ENCODE assay signal across 2 cellular contexts in the genomic region with DNA sequence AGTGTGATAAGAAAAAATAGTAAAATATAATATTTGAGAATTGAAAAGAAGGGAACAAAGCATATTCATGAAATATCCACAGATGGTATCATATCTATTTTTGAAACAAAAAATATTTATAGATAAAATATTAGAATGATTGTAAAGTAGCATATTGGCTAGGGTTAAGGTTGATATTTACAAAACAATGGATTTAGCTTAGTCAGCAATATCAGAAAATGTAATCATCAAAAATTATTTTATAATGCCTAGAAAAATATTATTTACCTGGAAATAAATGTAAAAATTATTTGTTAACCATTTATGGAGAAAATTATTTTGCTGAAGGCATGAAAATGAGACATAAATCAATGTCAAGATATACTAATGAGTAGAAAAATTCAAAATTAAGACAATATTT.
TF ChIP-seq lines count a peak whose summit lies in the region.

No MANE protein-coding gene starts in this region.

TF ChIP-seq in A549, 52 proteins besides CTCF, POLR2A, EP300 and RAD21:
- TF ChIP-seq MAZ (IDR thresholded peaks at IDR 0.05; ENCODE audit: borderline replicate concordance, low read depth, low read length), result no peak
- peak; percentile 91 for TF ChIP-seq MAFK (IDR thresholded peaks at IDR 0.05; ENCODE audit: partially characterized antibody)
TF ChIP-seq in A549: peak in this region for 1.

TF ChIP-seq in K562, 482 proteins besides CTCF, POLR2A, EP300 and RAD21:
- TF ChIP-seq ZBTB1 (CRISPR knock-in tag; IDR thresholded peaks at IDR 0.05; ENCODE audit: borderline replicate concordance, low read depth) (no peak), CTBP1 (IDR thresholded peaks at IDR 0.05; ENCODE audit: borderline replicate concordance) (no peak), ZNF124 (CRISPR knock-in tag; IDR thresholded peaks at IDR 0.05) (no peak), CREBBP (IDR thresholded peaks at IDR 0.05; ENCODE audit: low read depth, low read length) (no peak), HMG20A (CRISPR knock-in tag; conservative IDR thresholded peaks at IDR 0.05) (no peak), PRMT5 (CRISPR knock-in tag; IDR thresholded peaks at IDR 0.05) (no peak), ZNF316 (IDR thresholded peaks at IDR 0.05) (peak; percentile 94), C11orf30 (IDR thresholded peaks at IDR 0.05; ENCODE audit: low read depth) (peak; percentile 84), ZNF274 (IDR thresholded peaks at IDR 0.05; ENCODE audit: borderline replicate concordance, low read depth, low read length) (no peak), CBX1 (IDR thresholded peaks at IDR 0.05; ENCODE audit: low read depth) (no peak), RBM34 (IDR thresholded peaks at IDR 0.05; ENCODE audit: borderline replicate concordance, insufficient read depth, low read length) (no peak), ZNF551 (CRISPR knock-in tag; IDR thresholded peaks at IDR 0.05) (no peak), ELF1 (tag; IDR thresholded peaks at IDR 0.05) (no peak), MAFK (IDR thresholded peaks at IDR 0.05; ENCODE audit: low read length) (peak; percentile 97), KAT8 (IDR thresholded peaks at IDR 0.05; ENCODE audit: low read depth) (no peak), NFIX (CRISPR knock-in tag; IDR thresholded peaks at IDR 0.05; ENCODE audit: low read depth) (no peak), TAF15 (IDR thresholded peaks at IDR 0.05; ENCODE audit: low read depth, low read length) (no peak), BCOR (IDR thresholded peaks at IDR 0.05) (no peak), MTA2 (IDR thresholded peaks at IDR 0.05; ENCODE audit: low read depth) (no peak), MAFG (tag; conservative IDR thresholded peaks at IDR 0.05) (peak; percentile 86), PPARD (CRISPR knock-in tag; IDR thresholded peaks at IDR 0.05) (no peak), FOS (IDR thresholded peaks at IDR 0.05; ENCODE audit: extremely low read depth, insufficient read length) (no peak), RBM39 (optimal IDR thresholded peaks at IDR 0.05; ENCODE audit: low read depth, low read length) (no peak), EP400 (IDR thresholded peaks at IDR 0.05) (no peak), MAFF (IDR thresholded peaks at IDR 0.05; ENCODE audit: low read length) (peak; percentile 88; the same call in 1 of the 2 replicates), U2AF2 (optimal IDR thresholded peaks at IDR 0.05; ENCODE audit: low read depth, low read length) (no peak), HNRNPK (IDR thresholded peaks at IDR 0.05; ENCODE audit: low read depth, low read length, poor library complexity, severe bottlenecking) (no peak), GATA2 (CRISPR knock-in tag; IDR thresholded peaks at IDR 0.05) (no peak), ZNF146 (CRISPR knock-in tag; IDR thresholded peaks at IDR 0.05; ENCODE audit: unreplicated experiment) (no peak), GATAD2A (IDR thresholded peaks at IDR 0.05) (no peak), LCOR (CRISPR knock-in tag; IDR thresholded peaks at IDR 0.05) (no peak)
- TF ChIP-seq, protein P1, sequence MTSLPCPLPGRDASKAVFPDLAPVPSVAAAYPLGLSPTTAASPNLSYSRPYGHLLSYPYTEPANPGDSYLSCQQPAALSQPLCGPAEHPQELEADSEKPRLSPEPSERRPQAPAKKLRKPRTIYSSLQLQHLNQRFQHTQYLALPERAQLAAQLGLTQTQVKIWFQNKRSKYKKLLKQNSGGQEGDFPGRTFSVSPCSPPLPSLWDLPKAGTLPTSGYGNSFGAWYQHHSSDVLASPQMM (CRISPR knock-in tag; IDR thresholded peaks at IDR 0.05), result no peak
- TF ChIP-seq, protein P2, sequence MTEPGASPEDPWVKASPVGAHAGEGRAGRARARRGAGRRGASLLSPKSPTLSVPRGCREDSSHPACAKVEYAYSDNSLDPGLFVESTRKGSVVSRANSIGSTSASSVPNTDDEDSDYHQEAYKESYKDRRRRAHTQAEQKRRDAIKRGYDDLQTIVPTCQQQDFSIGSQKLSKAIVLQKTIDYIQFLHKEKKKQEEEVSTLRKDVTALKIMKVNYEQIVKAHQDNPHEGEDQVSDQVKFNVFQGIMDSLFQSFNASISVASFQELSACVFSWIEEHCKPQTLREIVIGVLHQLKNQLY (CRISPR knock-in tag; conservative IDR thresholded peaks at IDR 0.05), result no peak
- TF ChIP-seq, protein P3, sequence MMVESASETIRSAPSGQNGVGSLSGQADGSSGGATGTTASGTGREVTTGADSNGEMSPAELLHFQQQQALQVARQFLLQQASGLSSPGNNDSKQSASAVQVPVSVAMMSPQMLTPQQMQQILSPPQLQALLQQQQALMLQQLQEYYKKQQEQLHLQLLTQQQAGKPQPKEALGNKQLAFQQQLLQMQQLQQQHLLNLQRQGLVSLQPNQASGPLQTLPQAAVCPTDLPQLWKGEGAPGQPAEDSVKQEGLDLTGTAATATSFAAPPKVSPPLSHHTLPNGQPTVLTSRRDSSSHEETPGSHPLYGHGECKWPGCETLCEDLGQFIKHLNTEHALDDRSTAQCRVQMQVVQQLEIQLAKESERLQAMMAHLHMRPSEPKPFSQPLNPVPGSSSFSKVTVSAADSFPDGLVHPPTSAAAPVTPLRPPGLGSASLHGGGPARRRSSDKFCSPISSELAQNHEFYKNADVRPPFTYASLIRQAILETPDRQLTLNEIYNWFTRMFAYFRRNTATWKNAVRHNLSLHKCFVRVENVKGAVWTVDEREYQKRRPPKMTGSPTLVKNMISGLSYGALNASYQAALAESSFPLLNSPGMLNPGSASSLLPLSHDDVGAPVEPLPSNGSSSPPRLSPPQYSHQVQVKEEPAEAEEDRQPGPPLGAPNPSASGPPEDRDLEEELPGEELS (CRISPR knock-in tag; IDR thresholded peaks at IDR 0.05; ENCODE audit: borderline replicate concordance), result no peak
- TF ChIP-seq, protein P4, sequence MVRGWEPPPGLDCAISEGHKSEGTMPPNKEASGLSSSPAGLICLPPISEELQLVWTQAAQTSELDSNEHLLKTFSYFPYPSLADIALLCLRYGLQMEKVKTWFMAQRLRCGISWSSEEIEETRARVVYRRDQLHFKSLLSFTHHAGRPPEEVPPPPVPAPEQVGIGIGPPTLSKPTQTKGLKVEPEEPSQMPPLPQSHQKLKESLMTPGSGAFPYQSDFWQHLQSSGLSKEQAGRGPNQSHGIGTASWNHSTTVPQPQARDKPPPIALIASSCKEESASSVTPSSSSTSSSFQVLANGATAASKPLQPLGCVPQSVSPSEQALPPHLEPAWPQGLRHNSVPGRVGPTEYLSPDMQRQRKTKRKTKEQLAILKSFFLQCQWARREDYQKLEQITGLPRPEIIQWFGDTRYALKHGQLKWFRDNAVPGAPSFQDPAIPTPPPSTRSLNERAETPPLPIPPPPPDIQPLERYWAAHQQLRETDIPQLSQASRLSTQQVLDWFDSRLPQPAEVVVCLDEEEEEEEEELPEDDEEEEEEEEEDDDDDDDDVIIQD (CRISPR knock-in tag; IDR thresholded peaks at IDR 0.05), result no peak
- TF ChIP-seq, protein P5, sequence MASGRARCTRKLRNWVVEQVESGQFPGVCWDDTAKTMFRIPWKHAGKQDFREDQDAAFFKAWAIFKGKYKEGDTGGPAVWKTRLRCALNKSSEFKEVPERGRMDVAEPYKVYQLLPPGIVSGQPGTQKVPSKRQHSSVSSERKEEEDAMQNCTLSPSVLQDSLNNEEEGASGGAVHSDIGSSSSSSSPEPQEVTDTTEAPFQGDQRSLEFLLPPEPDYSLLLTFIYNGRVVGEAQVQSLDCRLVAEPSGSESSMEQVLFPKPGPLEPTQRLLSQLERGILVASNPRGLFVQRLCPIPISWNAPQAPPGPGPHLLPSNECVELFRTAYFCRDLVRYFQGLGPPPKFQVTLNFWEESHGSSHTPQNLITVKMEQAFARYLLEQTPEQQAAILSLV (tag; IDR thresholded peaks at IDR 0.05), result no peak
- TF ChIP-seq, protein P6, sequence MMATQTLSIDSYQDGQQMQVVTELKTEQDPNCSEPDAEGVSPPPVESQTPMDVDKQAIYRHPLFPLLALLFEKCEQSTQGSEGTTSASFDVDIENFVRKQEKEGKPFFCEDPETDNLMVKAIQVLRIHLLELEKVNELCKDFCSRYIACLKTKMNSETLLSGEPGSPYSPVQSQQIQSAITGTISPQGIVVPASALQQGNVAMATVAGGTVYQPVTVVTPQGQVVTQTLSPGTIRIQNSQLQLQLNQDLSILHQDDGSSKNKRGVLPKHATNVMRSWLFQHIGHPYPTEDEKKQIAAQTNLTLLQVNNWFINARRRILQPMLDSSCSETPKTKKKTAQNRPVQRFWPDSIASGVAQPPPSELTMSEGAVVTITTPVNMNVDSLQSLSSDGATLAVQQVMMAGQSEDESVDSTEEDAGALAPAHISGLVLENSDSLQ (IDR thresholded peaks at IDR 0.05), result no peak
- TF ChIP-seq, protein P7, sequence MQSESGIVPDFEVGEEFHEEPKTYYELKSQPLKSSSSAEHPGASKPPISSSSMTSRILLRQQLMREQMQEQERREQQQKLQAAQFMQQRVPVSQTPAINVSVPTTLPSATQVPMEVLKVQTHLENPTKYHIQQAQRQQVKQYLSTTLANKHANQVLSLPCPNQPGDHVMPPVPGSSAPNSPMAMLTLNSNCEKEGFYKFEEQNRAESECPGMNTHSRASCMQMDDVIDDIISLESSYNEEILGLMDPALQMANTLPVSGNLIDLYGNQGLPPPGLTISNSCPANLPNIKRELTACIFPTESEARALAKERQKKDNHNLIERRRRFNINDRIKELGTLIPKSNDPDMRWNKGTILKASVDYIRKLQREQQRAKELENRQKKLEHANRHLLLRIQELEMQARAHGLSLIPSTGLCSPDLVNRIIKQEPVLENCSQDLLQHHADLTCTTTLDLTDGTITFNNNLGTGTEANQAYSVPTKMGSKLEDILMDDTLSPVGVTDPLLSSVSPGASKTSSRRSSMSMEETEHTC (IDR thresholded peaks at IDR 0.05), result no peak
- TF ChIP-seq, protein P8, sequence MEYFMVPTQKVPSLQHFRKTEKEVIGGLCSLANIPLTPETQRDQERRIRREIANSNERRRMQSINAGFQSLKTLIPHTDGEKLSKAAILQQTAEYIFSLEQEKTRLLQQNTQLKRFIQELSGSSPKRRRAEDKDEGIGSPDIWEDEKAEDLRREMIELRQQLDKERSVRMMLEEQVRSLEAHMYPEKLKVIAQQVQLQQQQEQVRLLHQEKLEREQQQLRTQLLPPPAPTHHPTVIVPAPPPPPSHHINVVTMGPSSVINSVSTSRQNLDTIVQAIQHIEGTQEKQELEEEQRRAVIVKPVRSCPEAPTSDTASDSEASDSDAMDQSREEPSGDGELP (CRISPR knock-in tag; IDR thresholded peaks at IDR 0.05; ENCODE audit: borderline replicate concordance), result no peak
- TF ChIP-seq, protein P9, sequence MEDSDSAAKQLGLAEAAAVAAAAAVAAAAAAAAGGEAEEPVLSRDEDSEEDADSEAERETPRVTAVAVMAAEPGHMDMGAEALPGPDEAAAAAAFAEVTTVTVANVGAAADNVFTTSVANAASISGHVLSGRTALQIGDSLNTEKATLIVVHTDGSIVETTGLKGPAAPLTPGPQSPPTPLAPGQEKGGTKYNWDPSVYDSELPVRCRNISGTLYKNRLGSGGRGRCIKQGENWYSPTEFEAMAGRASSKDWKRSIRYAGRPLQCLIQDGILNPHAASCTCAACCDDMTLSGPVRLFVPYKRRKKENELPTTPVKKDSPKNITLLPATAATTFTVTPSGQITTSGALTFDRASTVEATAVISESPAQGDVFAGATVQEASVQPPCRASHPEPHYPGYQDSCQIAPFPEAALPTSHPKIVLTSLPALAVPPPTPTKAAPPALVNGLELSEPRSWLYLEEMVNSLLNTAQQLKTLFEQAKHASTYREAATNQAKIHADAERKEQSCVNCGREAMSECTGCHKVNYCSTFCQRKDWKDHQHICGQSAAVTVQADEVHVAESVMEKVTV (CRISPR knock-in tag; IDR thresholded peaks at IDR 0.05), result no peak
